14 cellular contexts compared by ENCODE assay signal in genomic region chr2:170313636-170314348, GRCh38.
DNase-seq lines count a peak whose midpoint lies in the region; ATAC-seq and TF ChIP-seq lines count a peak whose summit lies in the region.
"Had no signal": no experiment of that assay in that cellular context is flagged by ENCODE, and none has a peak within 500 bp of the region (broad histone marks: within the 10 kb centered on the region; RNA-seq: fewer than 3 reads in every experiment).

No MANE protein-coding gene starts in this region.

- intact Hi-C loops in activated CD4-positive, alpha-beta memory T cell treated with anti-CD3 and anti-CD28 coated beads for 36 hours (cut with micrococcal nuclease): no loop called here

- POLR2A ChIA-PET in activated CD4-positive, alpha-beta memory T cell treated with anti-CD3 and anti-CD28 coated beads for 36 hours (lab: Charles Lee): no interaction called here

- peaks cover 6% of the 10 kb centered on the region; the same call in 1 of the 3 replicates for H3K9me3 Mint-ChIP-seq in GM23338
- peaks cover 6 to 10% (median 7%) of the 10 kb centered on the region in 5 experiments for H3K9me3 Mint-ChIP-seq in brain
- no peaks in the 10 kb centered on the region for H3K9me3 Mint-ChIP-seq in activated CD4-positive, alpha-beta memory T cell treated with anti-CD3 and anti-CD28 coated beads for 36 hours
- H3K9me3 Mint-ChIP-seq: activated CD8-positive, alpha-beta T cell treated with anti-CD3 and anti-CD28 coated beads for 36 hours; CD8-positive, alpha-beta T cell had no signal

- H2AFZ ChIP-seq in GM23338 (peak overlapping the region; percentile 74; the same call in 1 of the 2 replicates), neuron (ENCODE audit: low read depth, low read length) (no peak overlapping the region)
- H2AFZ ChIP-seq: hepatocyte had no signal

- no peak overlapping the region for H3K4me2 ChIP-seq in GM23338
- H3K4me2 ChIP-seq: hepatocyte had no signal

- TF ChIP-seq CTCF in GM23338 (conservative IDR thresholded peaks at IDR 0.05; ENCODE audit: low read depth in 2 of 2): no peak
- no peak for TF ChIP-seq CTCF in brain (conservative IDR thresholded peaks at IDR 0.05)

- no peaks in the 10 kb centered on the region for H3K27me3 Mint-ChIP-seq in GM23338 (ENCODE audit: insufficient read depth, low read depth, poor library complexity)
- H3K27me3 Mint-ChIP-seq in brain: peaks cover 4% of the 10 kb centered on the region
- H3K27me3 Mint-ChIP-seq in activated CD4-positive, alpha-beta memory T cell treated with anti-CD3 and anti-CD28 coated beads for 36 hours: peaks cover 30% of the 10 kb centered on the region

- H4K20me1 ChIP-seq in GM23338 (replicated peaks; ENCODE audit: insufficient read depth): no peaks in the 10 kb centered on the region

- no peak overlapping the region for H3K27ac ChIP-seq in GM23338 (ENCODE audit: low read depth)
- H3K27ac ChIP-seq: hepatocyte, uterus had no signal

- H3K9me3 ChIP-seq in neuron (ENCODE audit: low read length): peaks cover 2% of the 10 kb centered on the region
- H3K9me3 ChIP-seq: uterus had no signal

- no peaks in the 10 kb centered on the region for H3K79me2 ChIP-seq in GM23338 (replicated peaks; ENCODE audit: insufficient read depth)
- H3K79me2 ChIP-seq: hepatocyte had no signal

- 0 out of 2 replicates have a peak, but pooled peaks cover 10% of the 10 kb centered on the region for H3K9me2 ChIP-seq in GM23338 (ENCODE audit: insufficient read depth)

- no peaks in the 10 kb centered on the region for H3K27me3 ChIP-seq in GM23338 (ENCODE audit: insufficient read depth)
- no peaks in the 10 kb centered on the region for H3K27me3 ChIP-seq in neuron (ENCODE audit: insufficient read depth, low read length)
- H3K27me3 ChIP-seq: hepatocyte, uterus had no signal

- ATAC-seq in GM23338: no peak
- no peak for ATAC-seq in GM19328 (IDR thresholded peaks at IDR 0.05; ENCODE audit: unreplicated experiment)
- ATAC-seq: activated CD8-positive, alpha-beta T cell treated with anti-CD3 and anti-CD28 coated beads for 36 hours; CD8-positive, alpha-beta T cell had no signal

- H3K36me3 ChIP-seq in GM23338 (ENCODE audit: insufficient read depth) (no peaks in the 10 kb centered on the region), neuron (ENCODE audit: insufficient read depth, low read length) (no peaks in the 10 kb centered on the region)
- H3K36me3 ChIP-seq: uterus had no signal

- CTCF ChIA-PET in activated CD4-positive, alpha-beta memory T cell treated with anti-CD3 and anti-CD28 coated beads for 36 hours (lab: Charles Lee): no interaction called here

- H3K4me1 Mint-ChIP-seq in GM23338 (peaks cover 6% of the 10 kb centered on the region; the same call in 2 of the 3 replicates), brain (peaks cover 74% of the 10 kb centered on the region)
- H3K4me1 Mint-ChIP-seq in activated CD4-positive, alpha-beta memory T cell treated with anti-CD3 and anti-CD28 coated beads for 36 hours (ENCODE audit: low read depth): no peaks in the 10 kb centered on the region

- H3K36me3 Mint-ChIP-seq in GM23338 (ENCODE audit: low read depth): 0 out of 3 replicates have a peak, but pooled peaks cover 6% of the 10 kb centered on the region
- peaks cover 7% of the 10 kb centered on the region for H3K36me3 Mint-ChIP-seq in brain
- no peaks in the 10 kb centered on the region for H3K36me3 Mint-ChIP-seq in activated CD4-positive, alpha-beta memory T cell treated with anti-CD3 and anti-CD28 coated beads for 36 hours
- H3K36me3 Mint-ChIP-seq: activated naive CD8-positive, alpha-beta T cell; CD8-positive, alpha-beta T cell had no signal

- H3K4me3 Mint-ChIP-seq in GM23338: no peak overlapping the region
- peak overlapping the region; percentile 6 to 54 (median 16) for H3K4me3 Mint-ChIP-seq in brain
- H3K4me3 Mint-ChIP-seq in activated CD4-positive, alpha-beta memory T cell treated with anti-CD3 and anti-CD28 coated beads for 36 hours: no peak overlapping the region
- H3K4me3 Mint-ChIP-seq: activated CD8-positive, alpha-beta T cell treated with anti-CD3 and anti-CD28 coated beads for 36 hours; activated naive CD8-positive, alpha-beta T cell; CD8-positive, alpha-beta T cell had no signal

- H3K4me1 ChIP-seq in GM23338 (ENCODE audit: insufficient read depth) (no peaks in the 10 kb centered on the region), neuron (ENCODE audit: insufficient read depth, low read length) (peaks cover 33% of the 10 kb centered on the region)
- H3K4me1 ChIP-seq: uterus had no signal

- no peak overlapping the region for H3K4me3 ChIP-seq in GM23338
- H3K4me3 ChIP-seq in neuron (ENCODE audit: low read length): peak overlapping the region; percentile 0
- H3K4me3 ChIP-seq: hepatocyte, uterus had no signal

- no peak overlapping the region for H3K27ac Mint-ChIP-seq in GM23338
- peak overlapping the region; percentile 59 to 97 (median 89) for H3K27ac Mint-ChIP-seq in brain
- no peak overlapping the region for H3K27ac Mint-ChIP-seq in activated CD4-positive, alpha-beta memory T cell treated with anti-CD3 and anti-CD28 coated beads for 36 hours
- H3K27ac Mint-ChIP-seq: activated CD8-positive, alpha-beta T cell treated with anti-CD3 and anti-CD28 coated beads for 36 hours; activated naive CD8-positive, alpha-beta T cell; CD8-positive, alpha-beta T cell had no signal

- no peaks in the 10 kb centered on the region for H3F3A ChIP-seq in GM23338 (replicated peaks; ENCODE audit: low read depth)

- no peak for DNase-seq in GM23338 (ENCODE audit: low spot score)
- peak; percentile 43 for DNase-seq in NCI-H2107 treated with DMSO at 0.1 percent for 48 hours (lab: John Stamatoyannopoulos, UW; ENCODE audit: unreplicated experiment)
- DNase-seq in effector CD8-positive, alpha-beta T cell (lab: John Stamatoyannopoulos, UW): no peak
- no peak for DNase-seq in activated CD4-positive, alpha-beta memory T cell treated with anti-CD3 and anti-CD28 coated beads for 36 hours
- DNase-seq in T-helper 1 cell: no peak
- DNase-seq: activated CD8-positive, alpha-beta T cell treated with anti-CD3 and anti-CD28 coated beads for 36 hours; CD8-positive, alpha-beta T cell; NCI-H82; uterus had no signal

TF ChIP-seq in GM23338, 12 proteins besides CTCF, POLR2A, EP300 and RAD21:
- TF ChIP-seq EZH2phosphoT487 (IDR thresholded peaks at IDR 0.05; ENCODE audit: unreplicated experiment): no peak
- no peak for TF ChIP-seq CREB1 (CRISPR knock-in tag; IDR thresholded peaks at IDR 0.05; ENCODE audit: low read depth)
- no peak for TF ChIP-seq ZNF114 (CRISPR knock-in tag; IDR thresholded peaks at IDR 0.05)
- TF ChIP-seq ETS1 (IDR thresholded peaks at IDR 0.05): no peak
- no peak for TF ChIP-seq POLR2AphosphoS5 (IDR thresholded peaks at IDR 0.05; ENCODE audit: low read depth)
- no peak for TF ChIP-seq NANOG (IDR thresholded peaks at IDR 0.05; ENCODE audit: borderline replicate concordance)
- TF ChIP-seq STAT1 (IDR thresholded peaks at IDR 0.05; ENCODE audit: unreplicated experiment): no peak
- no peak for TF ChIP-seq EZH2 (IDR thresholded peaks at IDR 0.05; ENCODE audit: low read depth, unreplicated experiment)
- TF ChIP-seq ZNF331 (CRISPR knock-in tag; IDR thresholded peaks at IDR 0.05; ENCODE audit: low read depth): no peak
- no peak for TF ChIP-seq JUNB (IDR thresholded peaks at IDR 0.05; ENCODE audit: unreplicated experiment)
TF ChIP-seq in GM23338: peak in this region for 0.

Comparison
In these comparisons a context has a peak if more than half of its experiments do, and no peak if none do; other contexts are left out.
1. H3K27ac Mint-ChIP-seq: peak in brain (5 of 5); none in GM23338 (single experiment) and activated CD4-positive, alpha-beta memory T cell treated with anti-CD3 and anti-CD28 coated beads for 36 hours (single experiment).
2. H3K4me3 Mint-ChIP-seq: peak in brain (5 of 5); none in GM23338 (single experiment) and activated CD4-positive, alpha-beta memory T cell treated with anti-CD3 and anti-CD28 coated beads for 36 hours (single experiment).